Comparison of ENCODE assay signal across 11 cellular contexts in genomic region chr18:77112161-77112801, GRCh38. TPM values are rescaled to one million over a fixed set of nuclear protein-coding genes. Genes with fewer than 3 reads are reported as not detected.
DNase-seq lines count a peak whose midpoint lies in the region; ATAC-seq and TF ChIP-seq lines count a peak whose summit lies in the region.
"Had no signal": no experiment of that assay in that cellular context is flagged by ENCODE, and none has a peak within 500 bp of the region (broad histone marks: within the 10 kb centered on the region; RNA-seq: fewer than 3 reads in every experiment).

No MANE protein-coding gene starts in this region.

- peaks cover 98% of the 10 kb centered on the region for H3K4me1 ChIP-seq in DND-41 (ENCODE audit: insufficient read depth, low read length)
- peaks cover 11% of the 10 kb centered on the region for H3K4me1 ChIP-seq in colonic mucosa

- H3K27me3 ChIP-seq in DND-41 (ENCODE audit: insufficient read depth, low read length, poor library complexity) (no peaks in the 10 kb centered on the region), colonic mucosa (no peaks in the 10 kb centered on the region)
- H3K27me3 ChIP-seq: pancreas had no signal

- H3K4me2 ChIP-seq in DND-41 (ENCODE audit: insufficient read depth, low read length), result no peak overlapping the region

- peaks cover 69% of the 10 kb centered on the region for H3K4me1 Mint-ChIP-seq in T-helper 17 cell
- peaks cover 54% of the 10 kb centered on the region for H3K4me1 Mint-ChIP-seq in endothelial cell (ENCODE audit: unreplicated experiment)
- H3K4me1 Mint-ChIP-seq in osteocyte (ENCODE audit: unreplicated experiment), result peaks cover 57% of the 10 kb centered on the region

- no peak overlapping the region for H3K9ac ChIP-seq in DND-41 (ENCODE audit: low read depth, low read length)
- no peak overlapping the region for H3K9ac ChIP-seq in colonic mucosa (ENCODE audit: low read depth in 2 of 2, low read length in 2 of 2)

- no peaks in the 10 kb centered on the region for H3K9me3 Mint-ChIP-seq in endothelial cell (ENCODE audit: unreplicated experiment)
- H3K9me3 Mint-ChIP-seq in osteocyte (ENCODE audit: unreplicated experiment), result no peaks in the 10 kb centered on the region
- H3K9me3 Mint-ChIP-seq: type B pancreatic cell had no signal

- H3K79me2 ChIP-seq in DND-41 (ENCODE audit: insufficient read depth, low read length), result peaks cover 85% of the 10 kb centered on the region

- H3K27ac Mint-ChIP-seq in T-helper 17 cell (peak overlapping the region; percentile 97), endothelial cell (ENCODE audit: unreplicated experiment) (peak overlapping the region; percentile 82), osteocyte (ENCODE audit: unreplicated experiment) (no peak overlapping the region)

- H2AFZ ChIP-seq in DND-41 (ENCODE audit: low read depth, low read length), result no peak overlapping the region

- H3K27me3 Mint-ChIP-seq in T-helper 17 cell (no peaks in the 10 kb centered on the region), endothelial cell (ENCODE audit: unreplicated experiment) (peaks cover 20% of the 10 kb centered on the region), osteocyte (ENCODE audit: unreplicated experiment) (no peaks in the 10 kb centered on the region)
- H3K27me3 Mint-ChIP-seq: type B pancreatic cell had no signal

- no peak overlapping the region for H3K4me3 ChIP-seq in DND-41 (ENCODE audit: low read depth in 1 of 2, low read length in 2 of 2)
- H3K4me3 ChIP-seq in colonic mucosa, result no peak overlapping the region
- H3K4me3 ChIP-seq: pancreas had no signal

- no peaks in the 10 kb centered on the region for H4K20me1 ChIP-seq in DND-41 (ENCODE audit: insufficient read depth, low read length)

- TF ChIP-seq CTCF in DND-41 (IDR thresholded peaks at IDR 0.05; ENCODE audit: borderline replicate concordance, extremely low read depth, low read length, poor library complexity, severe bottlenecking) (no peak), endothelial cell (IDR thresholded peaks at IDR 0.05; ENCODE audit: unreplicated experiment) (no peak), osteocyte (IDR thresholded peaks at IDR 0.05) (no peak), colonic mucosa (IDR thresholded peaks at IDR 0.05) (no peak)

- DNase-seq in DND-41 (no peak), T-helper 17 cell (peak in 1 of 3 donors; percentile 2), endothelial cell (ENCODE audit: low spot score) (no peak), osteocyte (ENCODE audit: extremely low spot score, unreplicated experiment) (peak; percentile 75), hypothalamus (lab: John Stamatoyannopoulos, UW) (no peak), colonic mucosa (no peak), NCI-H187 (lab: John Stamatoyannopoulos, UW) (no peak)
- DNase-seq in stimulated activated CD4-positive, alpha-beta T cell treated with anti-CD3 and anti-CD28 coated beads, Interleukin-2, amount 100 ng/mL, for 48 hours, result no peak
- DNase-seq: NCI-H82 had no signal

- H3K36me3 ChIP-seq in DND-41 (ENCODE audit: insufficient read depth, low read length) (peaks cover 41% of the 10 kb centered on the region), colonic mucosa (no peaks in the 10 kb centered on the region)
- H3K36me3 ChIP-seq: pancreas had no signal

- H3K4me3 Mint-ChIP-seq in T-helper 17 cell (peak overlapping the region; percentile 63), endothelial cell (ENCODE audit: unreplicated experiment) (peak overlapping the region; percentile 72), osteocyte (ENCODE audit: unreplicated experiment) (no peak overlapping the region)
- H3K4me3 Mint-ChIP-seq: type B pancreatic cell had no signal

- ATAC-seq in DND-41 (ENCODE audit: insufficient read depth, low read depth) (no peak), T-helper 17 cell (no peak)
- ATAC-seq: pancreas had no signal

- H3K27ac ChIP-seq in DND-41 (ENCODE audit: low read length) (peak overlapping the region; percentile 66), colonic mucosa (no peak overlapping the region)

- intact Hi-C loops in colonic mucosa (cut with DNase I), result no loop called here

- H3K36me3 Mint-ChIP-seq in T-helper 17 cell (ENCODE audit: low read depth) (peaks cover 4% of the 10 kb centered on the region), endothelial cell (ENCODE audit: low read depth, unreplicated experiment) (peaks cover 3% of the 10 kb centered on the region), osteocyte (ENCODE audit: unreplicated experiment) (no peaks in the 10 kb centered on the region)
- H3K36me3 Mint-ChIP-seq: type B pancreatic cell had no signal

- H3K9me3 ChIP-seq in DND-41 (ENCODE audit: insufficient read depth, low read length, severe bottlenecking), result no peaks in the 10 kb centered on the region
- no peaks in the 10 kb centered on the region for H3K9me3 ChIP-seq in T-helper 17 cell (ENCODE audit: control insufficient read depth, low read length, poor library complexity, severe bottlenecking)
- H3K9me3 ChIP-seq in colonic mucosa, result no peaks in the 10 kb centered on the region
- H3K9me3 ChIP-seq: pancreas had no signal

RNA-seq across cellular contexts. Expression of gene MBP, which starts 20.3 kb away (rescaled TPM):
- total RNA-seq in T-helper 17 cell (100 to 1,000 TPM in 1 of 2 donors, 10 to 100 TPM in 1; 97.7 to 127 TPM), endothelial cell (ENCODE audit: unreplicated experiment) (9.7 TPM), osteocyte (13.8 and 18.6 TPM in 2 replicates), colonic mucosa (10 to 100 TPM; 43.0 to 65.8 TPM)
